In the genomic region with DNA sequence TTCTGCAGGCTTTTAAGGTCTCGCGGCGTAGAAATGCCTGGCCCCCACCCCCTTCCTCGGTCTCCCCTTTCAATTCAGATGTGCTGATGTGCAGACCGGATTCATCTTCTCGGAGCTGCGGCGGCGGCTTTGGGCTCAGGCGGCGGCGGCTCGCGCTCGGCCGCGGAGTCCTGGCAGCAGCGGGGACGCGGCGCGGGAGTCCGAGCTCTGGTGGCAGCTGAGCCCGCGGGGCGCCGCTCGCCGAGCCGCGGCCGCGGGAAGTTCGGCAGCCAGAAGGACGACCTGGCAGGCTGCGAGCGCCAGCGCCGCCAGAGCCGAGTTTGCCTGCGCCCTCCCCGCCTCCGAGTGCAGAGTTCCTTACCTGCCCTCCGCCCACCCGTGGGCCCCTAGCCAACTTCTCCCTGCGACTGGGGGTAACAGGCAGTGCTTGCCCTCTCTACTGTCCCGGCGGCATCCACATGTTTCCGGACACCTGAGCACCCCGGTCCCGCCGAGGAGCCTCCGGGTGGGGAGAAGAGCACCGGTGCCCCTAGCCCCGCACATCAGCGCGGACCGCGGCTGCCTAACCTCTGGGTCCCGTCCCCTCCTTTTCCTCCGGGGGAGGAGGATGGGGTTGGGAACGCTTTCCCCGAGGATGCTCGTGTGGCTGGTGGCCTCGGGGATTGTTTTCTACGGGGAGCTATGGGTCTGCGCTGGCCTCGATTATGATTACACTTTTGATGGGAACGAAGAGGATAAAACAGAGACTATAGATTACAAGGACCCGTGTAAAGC, we compare ENCODE assay signal across 8 cellular contexts. TPM values are rescaled to one million over a fixed set of nuclear protein-coding genes. Genes with fewer than 3 reads are reported as not detected.
DNase-seq lines count a peak whose midpoint lies in the region; ATAC-seq and TF ChIP-seq lines count a peak whose summit lies in the region.

No MANE protein-coding gene starts in this region.

- H3K36me3 ChIP-seq in MM.1S (replicated peaks; ENCODE audit: insufficient read depth, low read length) (no peaks in the 10 kb centered on the region), colonic mucosa (no peaks in the 10 kb centered on the region), transverse colon (no peaks in the 10 kb centered on the region)

- no peaks in the 10 kb centered on the region for H3K9me2 ChIP-seq in MM.1S (replicated peaks; ENCODE audit: insufficient read depth, low read length)

- no peaks in the 10 kb centered on the region for H3K27me3 ChIP-seq in MM.1S (replicated peaks; ENCODE audit: insufficient read depth, low read length)
- peaks cover 32% of the 10 kb centered on the region for H3K27me3 ChIP-seq in colonic mucosa
- peaks cover 70% of the 10 kb centered on the region for H3K27me3 ChIP-seq in transverse colon

- H3K27ac ChIP-seq in MM.1S (ENCODE audit: low read length) (no peak overlapping the region), colonic mucosa (no peak overlapping the region), transverse colon (peak overlapping the region; percentile 6 to 48 (median 8))

- H4K20me1 ChIP-seq in MM.1S (ENCODE audit: insufficient read depth, low read length), result no peaks in the 10 kb centered on the region

- H3K4me3 ChIP-seq in GM08714 (ENCODE audit: low read length), result peak overlapping the region; percentile 35
- peak overlapping the region; percentile 67 for H3K4me3 ChIP-seq in MM.1S (ENCODE audit: low read length)
- peak overlapping the region; percentile 30 for H3K4me3 ChIP-seq in colonic mucosa
- peak overlapping the region; percentile 29 for H3K4me3 ChIP-seq in lower leg skin (ENCODE audit: low read depth, poor library complexity, severe bottlenecking)
- peak overlapping the region; percentile 24 to 46 (median 32) for H3K4me3 ChIP-seq in transverse colon

- TF ChIP-seq CTCF in MM.1S (IDR thresholded peaks at IDR 0.05; ENCODE audit: low read length) (no peak), colonic mucosa (IDR thresholded peaks at IDR 0.05) (no peak), lower leg skin (IDR thresholded peaks at IDR 0.05) (no peak), transverse colon (IDR thresholded peaks at IDR 0.05) (no peak)

- H3K4me1 ChIP-seq in MM.1S (ENCODE audit: low read length) (no peaks in the 10 kb centered on the region; the same call in 1 of the 2 replicates), colonic mucosa (no peaks in the 10 kb centered on the region), transverse colon (peaks cover 0 to 24% (median 6%) of the 10 kb centered on the region in 4 donors)

- no peaks in the 10 kb centered on the region for H3F3A ChIP-seq in MM.1S (ENCODE audit: insufficient read depth, low read length)

- DNase-seq in MM.1S (peak; percentile 57), colonic mucosa (peak; percentile 18), lower leg skin (ENCODE audit: low spot score in 2 of 2) (peak in 1 of 2 donors; percentile 86), transverse colon (no peak), NCI-H2196 (lab: John Stamatoyannopoulos, UW; ENCODE audit: unreplicated experiment) (no peak)

- no peaks in the 10 kb centered on the region for H3K79me2 ChIP-seq in MM.1S (ENCODE audit: low read length)

- H3K9me3 ChIP-seq in MM.1S (replicated peaks; ENCODE audit: insufficient read depth, low read length) (no peaks in the 10 kb centered on the region), colonic mucosa (no peaks in the 10 kb centered on the region), transverse colon (no peaks in the 10 kb centered on the region)

- H2AFZ ChIP-seq in MM.1S (ENCODE audit: low read length), result peak overlapping the region; percentile 82

- no peak for TF ChIP-seq EP300 in transverse colon (IDR thresholded peaks at IDR 0.05; ENCODE audit: low read depth)

- in situ Hi-C loops in transverse colon (cut with MboI; ENCODE audit: low pct_ligation_motif_present in 1 of 4, low pct_unique_long_range_greater_than_20kb in 1 of 4, low sequenced_read_pairs in 3 of 4), result no loop called here

- H3K9ac ChIP-seq in MM.1S (ENCODE audit: low read length) (no peak overlapping the region), colonic mucosa (ENCODE audit: low read depth in 2 of 2, low read length in 2 of 2) (no peak overlapping the region)

- intact Hi-C loops in colonic mucosa (cut with DNase I) (no loop called here), lower leg skin (cut with DNase I; ENCODE audit: low total_unique reads) (no loop called here), transverse colon (cut with DNase I; ENCODE audit: low total_unique reads) (no loop called here)

- peak overlapping the region; percentile 79 for H3K4me2 ChIP-seq in MM.1S (ENCODE audit: low read depth, low read length)

- WGBS in lower leg skin, 2 donors, result 0 to 1% methylated on average over 27 to 41 of the region's 70 CpGs
- WGBS in transverse colon (ENCODE audit: low coverage in 1 of 2), 2 donors, result 0 to 6% methylated on average over 1 to 29 of the region's 70 CpGs

- ATAC-seq in HG03039 (IDR thresholded peaks at IDR 0.05; ENCODE audit: unreplicated experiment), result no peak
- no peak for ATAC-seq in HG03175 (IDR thresholded peaks at IDR 0.05; ENCODE audit: unreplicated experiment)

- no peak for TF ChIP-seq POLR2A in lower leg skin (IDR thresholded peaks at IDR 0.05)
- TF ChIP-seq POLR2A in transverse colon (IDR thresholded peaks at IDR 0.05), result no peak

RNA-seq across cellular contexts. Expression of a gene that starts 0.4 kb away (rescaled TPM):
- total RNA-seq in colonic mucosa (1 to 10 TPM; 2.4 to 3.4 TPM), lower leg skin (10 to 100 TPM in 1 of 4 donors, 1 to 10 TPM in 3; 1.8 to 10.5 (median 4.7) TPM), transverse colon (1 to 10 TPM in 3 of 4 donors, under 1 TPM in 1; 1.00 to 3.7 (median 1.6) TPM)

Comparison
In these comparisons a context has a peak if more than half of its experiments do, and no peak if none do; other contexts are left out.
1. DNase-seq: peak in MM.1S (single experiment) and colonic mucosa (single experiment); none in transverse colon (single experiment) and NCI-H2196 (single experiment).
2. H3K27ac ChIP-seq: peak in transverse colon (4 of 4); none in MM.1S (single experiment) and colonic mucosa (single experiment).
3. Peak in every context shown above with its lines, with median percentiles within 50 percentile points of each other: H3K4me3 ChIP-seq.